ENCODE assay signal across 9 cellular contexts in the genomic region with DNA sequence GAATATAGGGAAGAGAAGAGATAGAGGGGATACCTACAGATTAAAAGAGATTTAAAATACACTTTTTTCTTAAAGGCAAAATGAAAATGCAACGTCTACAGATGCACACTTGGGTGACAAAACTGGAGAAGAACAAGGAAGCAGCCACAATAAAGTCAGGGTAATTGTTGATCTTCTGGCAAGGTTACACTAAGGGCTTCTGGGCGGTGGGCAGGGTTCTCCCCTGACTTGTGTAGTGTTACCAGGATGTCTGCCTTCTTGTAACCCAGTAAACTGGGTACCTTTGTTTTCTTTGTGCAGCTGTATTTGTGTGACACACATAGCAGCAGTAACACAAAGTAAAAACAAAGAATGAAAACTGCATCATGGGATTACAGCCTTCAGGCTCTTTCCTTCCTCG.
"Had no signal": no experiment of that assay in that cellular context is flagged by ENCODE, and none has a peak within 500 bp of the region (broad histone marks: within the 10 kb centered on the region; RNA-seq: fewer than 3 reads in every experiment).

No MANE protein-coding gene starts in this region.

- H3K9me3 ChIP-seq: HAP-1 had no signal

- H3K27ac ChIP-seq: GM23248, HL-60 had no signal

- H3K36me3 ChIP-seq: HAP-1 had no signal

- DNase-seq: GM23248, GOT3, H7, HFFc6, KBM-7 had no signal

- ATAC-seq: HCT116, HepG2 had no signal

- H3K4me3 ChIP-seq: GM23248, HAP-1 had no signal

- H3K4me1 ChIP-seq: HAP-1 had no signal
